In genomic region chr10:99849525-99849924, GRCh38 we compare ENCODE assay signal across 2 cellular contexts.
TF ChIP-seq lines count a peak whose summit lies in the region.

No MANE protein-coding gene starts in this region.

TF ChIP-seq in A549, 52 proteins besides CTCF, POLR2A, EP300 and RAD21 (continued from another document):
- TF ChIP-seq REST (IDR thresholded peaks at IDR 0.05) = no peak
- TF ChIP-seq FOSL2 (IDR thresholded peaks at IDR 0.05) = no peak
- TF ChIP-seq FOSL2 (CRISPR knock-in tag; IDR thresholded peaks at IDR 0.05) = no peak
- TF ChIP-seq HEYL (CRISPR knock-in tag; IDR thresholded peaks at IDR 0.05) = no peak
- no peak for TF ChIP-seq CBX8 (IDR thresholded peaks at IDR 0.05)
- TF ChIP-seq MYC (IDR thresholded peaks at IDR 0.05; ENCODE audit: borderline replicate concordance, low read length) = no peak
- no peak for TF ChIP-seq RARB (CRISPR knock-in tag; IDR thresholded peaks at IDR 0.05)
- TF ChIP-seq RCOR1 (IDR thresholded peaks at IDR 0.05; ENCODE audit: low read depth, low read length) = no peak
- TF ChIP-seq GATA3 (IDR thresholded peaks at IDR 0.05; ENCODE audit: borderline replicate concordance) = no peak
- no peak for TF ChIP-seq HOXA7 (CRISPR knock-in tag; IDR thresholded peaks at IDR 0.05)
- TF ChIP-seq FOXS1 (CRISPR knock-in tag; IDR thresholded peaks at IDR 0.05) = no peak
- no peak for TF ChIP-seq HDAC2 (IDR thresholded peaks at IDR 0.05)
- TF ChIP-seq MAFK (IDR thresholded peaks at IDR 0.05; ENCODE audit: partially characterized antibody) = no peak

TF ChIP-seq in HepG2, 621 proteins besides CTCF, POLR2A, EP300 and RAD21 (continues in another document):
- TF ChIP-seq LBX2 (CRISPR knock-in tag; IDR thresholded peaks at IDR 0.05; ENCODE audit: borderline replicate concordance) = no peak
- peak; percentile 30; the same call in 1 of the 2 replicates for TF ChIP-seq CEBPG (CRISPR knock-in tag; IDR thresholded peaks at IDR 0.05)
- TF ChIP-seq ARID5B (CRISPR knock-in tag; IDR thresholded peaks at IDR 0.05) = peak; percentile 74
- TF ChIP-seq GPBP1L1 (CRISPR knock-in tag; IDR thresholded peaks at IDR 0.05) = no peak
- no peak for TF ChIP-seq ZNF282 (IDR thresholded peaks at IDR 0.05; ENCODE audit: partially characterized antibody)
- peak; percentile 76 for TF ChIP-seq FOXA3 (CRISPR knock-in tag; IDR thresholded peaks at IDR 0.05)
- TF ChIP-seq JUND (CRISPR knock-in tag; IDR thresholded peaks at IDR 0.05) = no peak
- TF ChIP-seq ZNF326 (CRISPR knock-in tag; IDR thresholded peaks at IDR 0.05; ENCODE audit: borderline replicate concordance) = no peak
- peak; percentile 35; the same call in 1 of the 2 replicates for TF ChIP-seq DPF2 (CRISPR knock-in tag; IDR thresholded peaks at IDR 0.05; ENCODE audit: borderline replicate concordance, low read depth)
- TF ChIP-seq MLLT10 (CRISPR knock-in tag; IDR thresholded peaks at IDR 0.05) = no peak
- TF ChIP-seq HDAC2 (CRISPR knock-in tag; IDR thresholded peaks at IDR 0.05) = peak; percentile 60
- peak; percentile 72; the same call in 1 of the 2 replicates for TF ChIP-seq ZKSCAN8 (CRISPR knock-in tag; IDR thresholded peaks at IDR 0.05; ENCODE audit: borderline replicate concordance)
- TF ChIP-seq KAT8 (CRISPR knock-in tag; IDR thresholded peaks at IDR 0.05) = 0 out of 2 replicates have a peak, but pooled peaks have one; percentile 26
- peak; percentile 38; the same call in 1 of the 2 replicates for TF ChIP-seq MIER3 (CRISPR knock-in tag; IDR thresholded peaks at IDR 0.05; ENCODE audit: borderline replicate concordance)
- no peak for TF ChIP-seq ATAD3A (CRISPR knock-in tag; IDR thresholded peaks at IDR 0.05)
- no peak for TF ChIP-seq MEIS1 (CRISPR knock-in tag; IDR thresholded peaks at IDR 0.05; ENCODE audit: borderline replicate concordance)
- TF ChIP-seq ZNF225 (CRISPR knock-in tag; IDR thresholded peaks at IDR 0.05) = no peak
- peak; percentile 48; the same call in 1 of the 2 replicates for TF ChIP-seq MED1 (CRISPR knock-in tag; IDR thresholded peaks at IDR 0.05)
- TF ChIP-seq PAXIP1 (CRISPR knock-in tag; conservative IDR thresholded peaks at IDR 0.05) = peak; percentile 88
- peak; percentile 96 for TF ChIP-seq HNF4A (CRISPR knock-in tag; IDR thresholded peaks at IDR 0.05)
- TF ChIP-seq HNF4G (IDR thresholded peaks at IDR 0.05; ENCODE audit: borderline replicate concordance, low read depth, low read length) = peak; percentile 94
- peak; percentile 86; the same call in 1 of the 2 replicates for TF ChIP-seq HNF4G (CRISPR knock-in tag; IDR thresholded peaks at IDR 0.05; ENCODE audit: borderline replicate concordance, low read depth)
- TF ChIP-seq ZNF17 (CRISPR knock-in tag; IDR thresholded peaks at IDR 0.05) = no peak
- TF ChIP-seq MYC (CRISPR knock-in tag; IDR thresholded peaks at IDR 0.05; ENCODE audit: borderline replicate concordance) = no peak
- peak; percentile 40; the same call in 1 of the 2 replicates for TF ChIP-seq ATF2 (CRISPR knock-in tag; IDR thresholded peaks at IDR 0.05)
- TF ChIP-seq TFAP4 (IDR thresholded peaks at IDR 0.05; ENCODE audit: borderline replicate concordance, low read depth) = peak; percentile 80
- TF ChIP-seq GATAD1 (CRISPR knock-in tag; IDR thresholded peaks at IDR 0.05) = 0 out of 2 replicates have a peak, but pooled peaks have one; percentile 28
- peak; percentile 89 for TF ChIP-seq NCOR1 (IDR thresholded peaks at IDR 0.05; ENCODE audit: borderline replicate concordance, low read length)
- TF ChIP-seq AFF4 (CRISPR knock-in tag; IDR thresholded peaks at IDR 0.05) = no peak
- TF ChIP-seq MXD1 (CRISPR knock-in tag; IDR thresholded peaks at IDR 0.05) = no peak
- peak; percentile 94 for TF ChIP-seq PRDM10 (CRISPR knock-in tag; IDR thresholded peaks at IDR 0.05; ENCODE audit: low read depth)
- TF ChIP-seq ZNF629 (CRISPR knock-in tag; conservative IDR thresholded peaks at IDR 0.05) = no peak
